In genomic region chr17:17568772-17569195, GRCh38 we compare ENCODE assay signal across 8 cellular contexts. TPM values are rescaled to one million over a fixed set of nuclear protein-coding genes. Genes with fewer than 3 reads are reported as not detected.
DNase-seq lines count a peak whose midpoint lies in the region; ATAC-seq and TF ChIP-seq lines count a peak whose summit lies in the region.

No MANE protein-coding gene starts in this region.

- TF ChIP-seq EP300 in sigmoid colon (IDR thresholded peaks at IDR 0.05): no peak

- H3K27ac ChIP-seq in GM23248 (no peak overlapping the region), Panc1 (ENCODE audit: low read length) (no peak overlapping the region), cardiac muscle cell (no peak overlapping the region), sigmoid colon (no peak overlapping the region)

- CTCF ChIA-PET in Panc1 (lab: Charles Lee): interaction anchor here (1.4 to 1.7 kb wide), 2 partner anchors 72 kb away, joined by 7 to 12 read pairs; partner anchors contain the start of gene RASD1

- no peaks in the 10 kb centered on the region for H4K20me1 ChIP-seq in GM23248 (ENCODE audit: insufficient read depth)

- no peak overlapping the region for H3K9ac ChIP-seq in GM23248

- H3F3A ChIP-seq in GM23248 (ENCODE audit: insufficient read depth): no peaks in the 10 kb centered on the region

- H3K4me1 ChIP-seq in GM23248 (ENCODE audit: insufficient read depth) (no peaks in the 10 kb centered on the region), Panc1 (ENCODE audit: control insufficient read depth, insufficient read depth, low read length) (no peaks in the 10 kb centered on the region), cardiac muscle cell (ENCODE audit: low read depth) (peaks cover 27% of the 10 kb centered on the region), sigmoid colon (peaks cover 0 to 36% (median 27%) of the 10 kb centered on the region in 4 donors)

- H2AFZ ChIP-seq in GM23248: no peak overlapping the region

- H3K36me3 ChIP-seq in GM23248 (ENCODE audit: low read depth) (no peaks in the 10 kb centered on the region), Panc1 (ENCODE audit: control insufficient read depth, insufficient read depth, low read length) (no peaks in the 10 kb centered on the region), cardiac muscle cell (no peaks in the 10 kb centered on the region), sigmoid colon (no peaks in the 10 kb centered on the region)

- intact Hi-C loops in Panc1 (cut with micrococcal nuclease; ENCODE audit: unreplicated experiment) (loop anchor here (5.0 kb wide), 1 partner anchor 71 kb away; the partner anchor contains the start of gene RASD1), sigmoid colon (cut with DNase I) (loop anchor here (2.0 to 5.0 kb wide), 3 partner anchors 56 to 212 kb away; no protein-coding TSS in a partner anchor)

- TF ChIP-seq CTCF in Panc1 (IDR thresholded peaks at IDR 0.05) (peak; percentile 90), cardiac muscle cell (IDR thresholded peaks at IDR 0.05; ENCODE audit: low read depth, low read length) (peak; percentile 81), sigmoid colon (IDR thresholded peaks at IDR 0.05) (peak; percentile 17 to 61 (median 53))

- no peak overlapping the region for H3K4me3 ChIP-seq in GM23248
- no peak overlapping the region for H3K4me3 ChIP-seq in Panc1 (ENCODE audit: low read depth in 2 of 2, low read length in 2 of 2)
- no peak overlapping the region for H3K4me3 ChIP-seq in cardiac muscle cell
- H3K4me3 ChIP-seq in sigmoid colon: no peak overlapping the region

- WGBS in GM23248 (ENCODE audit: low coverage in 1 of 2, low lambda C conversion rate in 2 of 2, missing lambda C conversion rate in 2 of 2), 2 experiments: 72 to 75% methylated on average over 6 of the region's 6 CpGs
- WGBS in sigmoid colon, 2 donors: 46 to 60% methylated on average over 6 of the region's 6 CpGs

- ATAC-seq in Panc1 (peak; percentile 70), HG02642 (IDR thresholded peaks at IDR 0.05; ENCODE audit: poor library complexity, unreplicated experiment) (no peak)

- no TSS peak for BruUV-seq in Panc1 (replicated peaks; lab: Mats Ljungman, UMichigan)

- no peaks in the 10 kb centered on the region for H3K9me2 ChIP-seq in GM23248 (ENCODE audit: insufficient read depth)

- H3K4me2 ChIP-seq in GM23248 (ENCODE audit: unreplicated experiment): no peak overlapping the region

- peak; percentile 87 for DNase-seq in AG20443 (ENCODE audit: low spot score)
- peak; percentile 51 for DNase-seq in GM23248
- no peak for DNase-seq in Panc1 (ENCODE audit: low read depth, low spot score)
- DNase-seq in activated effector memory CD4-positive, alpha-beta T cell treated with Interleukin-2 at 50 U/mL for 16 hours: peak; percentile 6
- DNase-seq in cardiac muscle cell (ENCODE audit: low read depth in 1 of 2, low spot score in 1 of 2): peak; percentile 53 to 81
- no peak for DNase-seq in sigmoid colon
- DNase-seq in midbrain (lab: John Stamatoyannopoulos, UW): no peak

- no peaks in the 10 kb centered on the region for H3K9me3 ChIP-seq in GM23248 (ENCODE audit: low read depth)
- no peaks in the 10 kb centered on the region for H3K9me3 ChIP-seq in Panc1 (ENCODE audit: control insufficient read depth, insufficient read depth, low read depth, low read length)
- H3K9me3 ChIP-seq in cardiac muscle cell (ENCODE audit: low read depth): no peaks in the 10 kb centered on the region
- H3K9me3 ChIP-seq in sigmoid colon: no peaks in the 10 kb centered on the region

- POLR2A ChIA-PET in Panc1 (lab: Charles Lee): no interaction called here

- H3K27me3 ChIP-seq in GM23248 (replicated peaks; ENCODE audit: insufficient read depth) (no peaks in the 10 kb centered on the region), Panc1 (ENCODE audit: control insufficient read depth, insufficient read depth, low read length) (no peaks in the 10 kb centered on the region), cardiac muscle cell (no peaks in the 10 kb centered on the region), sigmoid colon (no peaks in the 10 kb centered on the region)

- no peak for TF ChIP-seq POLR2A in sigmoid colon (IDR thresholded peaks at IDR 0.05)

- no peaks in the 10 kb centered on the region for H3K79me2 ChIP-seq in GM23248 (ENCODE audit: insufficient read depth)

- in situ Hi-C loops in GM23248 (cut with MboI): no loop called here
- in situ Hi-C loops in Panc1 (cut with HindIII; ENCODE audit: low pct_unique_long_range_greater_than_20kb, low sequenced_read_pairs): no loop called here

RNA-seq across cellular contexts. Expression of gene PEMT, which starts 22.7 kb away (rescaled TPM):
- 53.0 and 62.0 TPM in 2 replicates for total RNA-seq in GM23248 (2014; rRNA removed; shearing (Covaris generic))
- polyA plus RNA-seq in GM23248 (2016; fragmentation: Nextera tagmentation; extraction: Ambion mirVana) (60.4 and 68.7 TPM in 2 replicates), cardiac muscle cell (135 and 141 TPM in 2 replicates), sigmoid colon (10 to 100 TPM in 2 of 3 donors, 1 to 10 TPM in 1; 5.3 to 14.4 (median 13.3) TPM)
- total RNA-seq in Panc1 (2021; ENCODE audit: unreplicated experiment) (27.0 TPM), cardiac muscle cell (126 and 196 TPM in 2 replicates), sigmoid colon (10 to 100 TPM in 3 of 4 donors, 1 to 10 TPM in 1; 8.6 to 21.9 (median 16.6) TPM)
- polyA plus RNA-seq in Panc1 (2012; ENCODE audit: insufficient read length): 45.1 TPM

Comparison
In these comparisons a context has a peak if more than half of its experiments do, and no peak if none do; other contexts are left out.
1. DNase-seq: peak in AG20443 (single experiment), GM23248 (single experiment), activated effector memory CD4-positive, alpha-beta T cell treated with Interleukin-2 at 50 U/mL for 16 hours (single experiment) and cardiac muscle cell (2 of 2); none in Panc1 (single experiment), sigmoid colon (single experiment) and midbrain (single experiment).
2. Peak in every context shown above with its lines, with median percentiles within 50 percentile points of each other: CTCF ChIP-seq.